Comparison of ENCODE assay signal across 8 cellular contexts in genomic region chr1:203326830-203327683, GRCh38. TPM values are rescaled to one million over a fixed set of nuclear protein-coding genes. Genes with fewer than 3 reads are reported as not detected.
DNase-seq lines count a peak whose midpoint lies in the region; ATAC-seq, FAIRE-seq and TF ChIP-seq lines count a peak whose summit lies in the region.

No MANE protein-coding gene starts in this region.

- peak overlapping the region; percentile 80 for H3K4me2 ChIP-seq in OCI-LY3 (ENCODE audit: low read length)

- H2AFZ ChIP-seq in OCI-LY3 (ENCODE audit: low read depth, low read length) = peak overlapping the region; percentile 5; the same call in 1 of the 2 replicates

- DNase-seq in D721Med (ENCODE audit: insufficient read length, low spot score) (peak; percentile 87), HuH-7.5 (ENCODE audit: low spot score) (peak; percentile 91), activated T-cell treated with anti-CD3 and anti-CD28 coated beads for 4 hours (peak; percentile 84), epithelial cell of prostate (ENCODE audit: low read depth, low spot score) (no peak), mucosa of gallbladder (ENCODE audit: low spot score) (peak; percentile 94)
- peak; percentile 83 to 87 for DNase-seq in stimulated activated CD8-positive, alpha-beta memory T cell treated with anti-CD3 and anti-CD28 coated beads, Interleukin-4, amount 100 ng/mL, for 4 hours (ENCODE audit: low read depth in 2 of 2, low spot score in 1 of 2)

- no peaks in the 10 kb centered on the region for H3K79me2 ChIP-seq in OCI-LY3 (ENCODE audit: low read length)

- no peaks in the 10 kb centered on the region for H3K27me3 ChIP-seq in OCI-LY3 (ENCODE audit: low read depth, low read length)

- FAIRE-seq in D721Med (lab: Jason Lieb, UNC) = no peak

- H3K9ac ChIP-seq in OCI-LY3 (ENCODE audit: low read length) = peak overlapping the region; percentile 74

- H3K36me3 ChIP-seq in OCI-LY3 (replicated peaks; ENCODE audit: low read depth, low read length) = no peaks in the 10 kb centered on the region

- peak overlapping the region; percentile 84 for H3K27ac ChIP-seq in OCI-LY3 (ENCODE audit: low read length)
- H3K27ac ChIP-seq in epithelial cell of prostate = peak overlapping the region; percentile 80

- no peaks in the 10 kb centered on the region for H4K20me1 ChIP-seq in OCI-LY3 (ENCODE audit: insufficient read depth, low read length)

- peaks cover 68% of the 10 kb centered on the region for H3K4me1 ChIP-seq in OCI-LY3 (ENCODE audit: low read length)

- H3K4me3 ChIP-seq in OCI-LY3 (ENCODE audit: low read length) = peak overlapping the region; percentile 73

- H3K9me3 ChIP-seq in OCI-LY3 (ENCODE audit: insufficient read depth, low read length) = no peaks in the 10 kb centered on the region; the same call in 1 of the 2 replicates

- no peak for TF ChIP-seq CTCF in D721Med (IDR thresholded peaks at IDR 0.05; ENCODE audit: insufficient read depth, missing control alignments)
- no peak for TF ChIP-seq CTCF in OCI-LY3 (IDR thresholded peaks at IDR 0.05; ENCODE audit: low read depth, low read length)

- ATAC-seq in GM21528 (IDR thresholded peaks at IDR 0.05; ENCODE audit: low FRiP score, unreplicated experiment) = peak; percentile 74

RNA-seq across cellular contexts. Expression of gene BTG2, which starts 21.7 kb away (rescaled TPM):
- 111 TPM for total RNA-seq in mucosa of gallbladder

RNA-seq across cellular contexts. Expression of gene FMOD, which starts 23.9 kb away (rescaled TPM):
- total RNA-seq in mucosa of gallbladder = 272 TPM
